Comparison of ENCODE assay signal across 22 cellular contexts in genomic region chr14:99768381-99768780, GRCh38. TPM values are rescaled to one million over a fixed set of nuclear protein-coding genes. Genes with fewer than 3 reads are reported as not detected.
DNase-seq lines count a peak whose midpoint lies in the region; ATAC-seq lines count a peak whose summit lies in the region.
"Had no signal": no experiment of that assay in that cellular context is flagged by ENCODE, and none has a peak within 500 bp of the region (broad histone marks: within the 10 kb centered on the region; RNA-seq: fewer than 3 reads in every experiment).

No MANE protein-coding gene starts in this region.

- H3K27ac ChIP-seq in right cardiac atrium (ENCODE audit: low read length) (no peak overlapping the region), mesenchymal stem cell (ENCODE audit: low read length, poor library complexity, severe bottlenecking) (no peak overlapping the region)
- H3K27ac ChIP-seq: pancreas, spleen had no signal

- no peak overlapping the region for H2AK5ac ChIP-seq in mesenchymal stem cell (ENCODE audit: low read length, severe bottlenecking)

- ATAC-seq in Right ventricle myocardium superior (ENCODE audit: poor library complexity) (peak; percentile 28), right cardiac atrium (no peak), HG02763 (IDR thresholded peaks at IDR 0.05; ENCODE audit: unreplicated experiment) (no peak)
- ATAC-seq: activated CD4-positive, alpha-beta T cell treated with anti-CD3 and anti-CD28 coated beads for 36 hours; pancreas; stimulated activated memory B cell treated with anti-CD40 and anti-IgM and Interleukin-4, amounts not matched to agents 10 μg/mL and 1 μg/mL and 100 μg/mL, for 72 hours had no signal

- no peak overlapping the region for H4K8ac ChIP-seq in mesenchymal stem cell (ENCODE audit: low read length)

- no peaks in the 10 kb centered on the region for H3K79me1 ChIP-seq in mesenchymal stem cell (replicated peaks; ENCODE audit: low read length, poor library complexity, severe bottlenecking)

- H3K27ac Mint-ChIP-seq in activated CD4-positive, alpha-beta T cell treated with anti-CD3 and anti-CD28 coated beads, Interleukin-2, amount 10 ng/mL, durations not matched to agents 7 days and 5 days: no peak overlapping the region
- H3K27ac Mint-ChIP-seq: activated CD4-positive, alpha-beta T cell treated with anti-CD3 and anti-CD28 coated beads for 36 hours; activated naive CD8-positive, alpha-beta T cell treated with anti-CD3 and anti-CD28 coated beads, Interleukin-2, amount 10 ng/mL, durations not matched to agents 7 days and 5 days; stimulated activated memory B cell treated with anti-CD40 and anti-IgM and Interleukin-4, amounts not matched to agents 10 μg/mL and 1 μg/mL and 100 μg/mL, for 72 hours; type B pancreatic cell had no signal

- WGBS in right cardiac atrium: 82% methylated on average over 6 of the region's 6 CpGs
- WGBS in mesenchymal stem cell: 83% methylated on average over 6 of the region's 6 CpGs

- H3K36me3 Mint-ChIP-seq in activated CD4-positive, alpha-beta T cell treated with anti-CD3 and anti-CD28 coated beads, Interleukin-2, amount 10 ng/mL, durations not matched to agents 7 days and 5 days (ENCODE audit: low read depth): no peaks in the 10 kb centered on the region
- H3K36me3 Mint-ChIP-seq: activated naive CD8-positive, alpha-beta T cell treated with anti-CD3 and anti-CD28 coated beads, Interleukin-2, amount 10 ng/mL, durations not matched to agents 7 days and 5 days; stimulated activated memory B cell treated with anti-CD40 and anti-IgM and Interleukin-4, amounts not matched to agents 10 μg/mL and 1 μg/mL and 100 μg/mL, for 72 hours; type B pancreatic cell had no signal

- no peak overlapping the region for H2AFZ ChIP-seq in mesenchymal stem cell (ENCODE audit: low read depth, low read length)

- H3K27me3 Mint-ChIP-seq in activated CD4-positive, alpha-beta T cell treated with anti-CD3 and anti-CD28 coated beads, Interleukin-2, amount 10 ng/mL, durations not matched to agents 7 days and 5 days: peaks cover 5% of the 10 kb centered on the region

- no peak overlapping the region for H3K14ac ChIP-seq in mesenchymal stem cell (ENCODE audit: low read length in 2 of 2)

- no peaks in the 10 kb centered on the region for H3K9me3 Mint-ChIP-seq in activated CD4-positive, alpha-beta T cell treated with anti-CD3 and anti-CD28 coated beads, Interleukin-2, amount 10 ng/mL, durations not matched to agents 7 days and 5 days
- H3K9me3 Mint-ChIP-seq: activated naive CD8-positive, alpha-beta T cell treated with anti-CD3 and anti-CD28 coated beads, Interleukin-2, amount 10 ng/mL, durations not matched to agents 7 days and 5 days; type B pancreatic cell had no signal

- H3K4me1 Mint-ChIP-seq in activated CD4-positive, alpha-beta T cell treated with anti-CD3 and anti-CD28 coated beads, Interleukin-2, amount 10 ng/mL, durations not matched to agents 7 days and 5 days: no peaks in the 10 kb centered on the region
- H3K4me1 Mint-ChIP-seq: activated naive CD8-positive, alpha-beta T cell treated with anti-CD3 and anti-CD28 coated beads, Interleukin-2, amount 10 ng/mL, durations not matched to agents 7 days and 5 days; stimulated activated memory B cell treated with anti-CD40 and anti-IgM and Interleukin-4, amounts not matched to agents 10 μg/mL and 1 μg/mL and 100 μg/mL, for 72 hours had no signal

- CTCF ChIA-PET in activated CD4-positive, alpha-beta T cell treated with anti-CD3 and anti-CD28 coated beads, Interleukin-2, amount 10 ng/mL, durations not matched to agents 7 days and 5 days (lab: Charles Lee): no interaction called here

- H3K4me1 ChIP-seq in right cardiac atrium (ENCODE audit: control insufficient read depth, insufficient read depth, low read length) (peaks cover 6% of the 10 kb centered on the region), mesenchymal stem cell (ENCODE audit: control insufficient read depth, insufficient read depth, low read depth, low read length) (peaks cover 5% of the 10 kb centered on the region)
- H3K4me1 ChIP-seq: spleen had no signal

- no peak overlapping the region for H2BK12ac ChIP-seq in mesenchymal stem cell (ENCODE audit: low read length in 2 of 2)

- H3K27me3 ChIP-seq in right cardiac atrium (ENCODE audit: control insufficient read depth, insufficient read depth) (no peaks in the 10 kb centered on the region), mesenchymal stem cell (ENCODE audit: control insufficient read depth in 1 of 2, insufficient read depth in 1 of 2, low read length in 2 of 2) (no peaks in the 10 kb centered on the region)
- H3K27me3 ChIP-seq: pancreas had no signal

- H3K4me3 ChIP-seq in right cardiac atrium (ENCODE audit: low read length) (no peak overlapping the region), mesenchymal stem cell (ENCODE audit: insufficient read depth in 1 of 2, low read depth in 1 of 2, low read length in 2 of 2) (no peak overlapping the region)
- H3K4me3 ChIP-seq: pancreas, spleen had no signal

- no peak overlapping the region for H3K23ac ChIP-seq in mesenchymal stem cell (ENCODE audit: low read length in 2 of 2)

- no peak overlapping the region for H2BK120ac ChIP-seq in mesenchymal stem cell (ENCODE audit: low read depth, low read length)

- POLR2A ChIA-PET in activated CD4-positive, alpha-beta T cell treated with anti-CD3 and anti-CD28 coated beads, Interleukin-2, amount 10 ng/mL, durations not matched to agents 7 days and 5 days (lab: Charles Lee): no interaction called here

- H3K9me3 ChIP-seq in right cardiac atrium (ENCODE audit: control insufficient read depth, low read length): no peaks in the 10 kb centered on the region
- H3K9me3 ChIP-seq in mesenchymal stem cell (ENCODE audit: control insufficient read depth, low read length): no peaks in the 10 kb centered on the region
- H3K9me3 ChIP-seq: pancreas, spleen had no signal

- H3K4ac ChIP-seq in mesenchymal stem cell (ENCODE audit: low read depth in 1 of 2, low read length in 2 of 2): no peak overlapping the region

- H3K18ac ChIP-seq in mesenchymal stem cell (ENCODE audit: low read depth in 1 of 2, low read length in 2 of 2): no peak overlapping the region

- H3K9ac ChIP-seq in mesenchymal stem cell (ENCODE audit: low read length): no peak overlapping the region

- intact Hi-C loops in Right ventricle myocardium superior (cut with DNase I): no loop called here
- intact Hi-C loops in right cardiac atrium (cut with DNase I): no loop called here

- DNase-seq in Right ventricle myocardium superior: no peak
- DNase-seq in right cardiac atrium: no peak
- peak; percentile 32 for DNase-seq in astrocyte of the hippocampus (ENCODE audit: low read depth, low spot score)
- DNase-seq in mesenchymal stem cell: peak; percentile 58
- DNase-seq in activated CD4-positive, alpha-beta T cell treated with anti-CD3 and anti-CD28 coated beads, Interleukin-2, amount 10 ng/mL, durations not matched to agents 7 days and 5 days: no peak
- no peak for DNase-seq in activated CD4-positive, alpha-beta T cell treated with anti-CD3 and anti-CD28 coated beads for 4 hours
- no peak for DNase-seq in OCI-M1 (lab: John Stamatoyannopoulos, UW)
- DNase-seq: ACHN; activated CD4-positive, alpha-beta T cell treated with anti-CD3 and anti-CD28 coated beads for 36 hours; activated naive CD8-positive, alpha-beta T cell treated with anti-CD3 and anti-CD28 coated beads, Interleukin-2, amount 10 ng/mL, durations not matched to agents 7 days and 5 days; caudate nucleus; COR-L47; glutamatergic neuron; midbrain; NCI-H1092; pancreas; SIG-M5; spleen; T-helper 2 cell had no signal

- H3K36me3 ChIP-seq in mesenchymal stem cell (ENCODE audit: control insufficient read depth in 1 of 2, insufficient read depth in 2 of 2, low read depth in 1 of 2, low read length in 2 of 2): no peaks in the 10 kb centered on the region
- H3K36me3 ChIP-seq: pancreas, spleen had no signal

- H3K4me2 ChIP-seq in mesenchymal stem cell (ENCODE audit: low read length, poor library complexity, severe bottlenecking): no peak overlapping the region

- H3K4me3 Mint-ChIP-seq in activated CD4-positive, alpha-beta T cell treated with anti-CD3 and anti-CD28 coated beads, Interleukin-2, amount 10 ng/mL, durations not matched to agents 7 days and 5 days: no peak overlapping the region
- H3K4me3 Mint-ChIP-seq: activated CD4-positive, alpha-beta T cell treated with anti-CD3 and anti-CD28 coated beads for 36 hours; activated naive CD8-positive, alpha-beta T cell treated with anti-CD3 and anti-CD28 coated beads, Interleukin-2, amount 10 ng/mL, durations not matched to agents 7 days and 5 days; stimulated activated memory B cell treated with anti-CD40 and anti-IgM and Interleukin-4, amounts not matched to agents 10 μg/mL and 1 μg/mL and 100 μg/mL, for 72 hours; type B pancreatic cell had no signal

- no peak overlapping the region for H4K91ac ChIP-seq in mesenchymal stem cell (ENCODE audit: low read length)

- no peak overlapping the region for H2BK5ac ChIP-seq in mesenchymal stem cell (ENCODE audit: low read depth, low read length, poor library complexity, severe bottlenecking)

- H2BK15ac ChIP-seq in mesenchymal stem cell (ENCODE audit: low read depth, poor library complexity, severe bottlenecking): no peak overlapping the region

RNA-seq across cellular contexts. Expression of gene EML1, which starts 24.8 kb away (rescaled TPM):
- total RNA-seq in Right ventricle myocardium superior: 39.5 TPM
- total RNA-seq in right cardiac atrium: 10 to 100 TPM; 32.5 to 39.1 (median 34.8) TPM
- polyA plus RNA-seq in right cardiac atrium: 11.2 TPM
- polyA plus RNA-seq in mesenchymal stem cell (2013, experiment 1 of 2): 5.9 TPM
- polyA plus RNA-seq in mesenchymal stem cell (2013, experiment 2 of 2): 5.2 TPM
- under 1 TPM in 1 of 2 experiments, not detected in 1; 0.12 TPM for total RNA-seq in activated CD4-positive, alpha-beta T cell treated with anti-CD3 and anti-CD28 coated beads, Interleukin-2, amount 10 ng/mL, durations not matched to agents 7 days and 5 days

Comparison
In these comparisons a context has a peak if more than half of its experiments do, and no peak if none do; other contexts are left out.
1. DNase-seq: peak in astrocyte of the hippocampus (single experiment) and mesenchymal stem cell (single experiment); none in Right ventricle myocardium superior (single experiment), right cardiac atrium (0 of 3), activated CD4-positive, alpha-beta T cell treated with anti-CD3 and anti-CD28 coated beads, Interleukin-2, amount 10 ng/mL, durations not matched to agents 7 days and 5 days (single experiment), activated CD4-positive, alpha-beta T cell treated with anti-CD3 and anti-CD28 coated beads for 4 hours (0 of 2) and OCI-M1 (single experiment).
2. RNA of gene EML1, which starts 24.8 kb away (total RNA-seq): 39.5 TPM in Right ventricle myocardium superior (single experiment) and 32.5 to 39.1 TPM in right cardiac atrium; 0.12 TPM in activated CD4-positive, alpha-beta T cell treated with anti-CD3 and anti-CD28 coated beads, Interleukin-2, amount 10 ng/mL, durations not matched to agents 7 days and 5 days; every median in the first group is over 10 times any median in the second.